19 cellular contexts compared by ENCODE assay signal in genomic region chr7:6162650-6163366, GRCh38. TPM values are rescaled to one million over a fixed set of nuclear protein-coding genes. Genes with fewer than 3 reads are reported as not detected.
DNase-seq lines count a peak whose midpoint lies in the region; ATAC-seq and TF ChIP-seq lines count a peak whose summit lies in the region.
"Had no signal": no experiment of that assay in that cellular context is flagged by ENCODE, and none has a peak within 500 bp of the region (broad histone marks: within the 10 kb centered on the region; RNA-seq: fewer than 3 reads in every experiment).

No MANE protein-coding gene starts in this region.

- H3K9me3 ChIP-seq in left ventricle myocardium inferior (replicated peaks) (no peaks in the 10 kb centered on the region), parathyroid adenoma (ENCODE audit: control insufficient read depth, low read length) (no peaks in the 10 kb centered on the region), aorta (ENCODE audit: control insufficient read depth, low read length) (no peaks in the 10 kb centered on the region)
- H3K9me3 ChIP-seq: colonic mucosa, uterus had no signal

- no peaks in the 10 kb centered on the region for H3K9me3 Mint-ChIP-seq in T-cell
- H3K9me3 Mint-ChIP-seq: activated CD4-positive, alpha-beta memory T cell treated with anti-CD3 and anti-CD28 coated beads, Interleukin-2, amount 10 ng/mL, durations not matched to agents 7 days and 5 days; activated T-helper 1 cell treated with anti-CD3 and anti-CD28 coated beads, Interleukin-12 subunit alpha, Interleukin-12 subunit beta, Interleukin-2, Interleukin-4 antibody, amounts not matched to agents 30 ng/mL and 10 ng/mL and 1 ng/mL, durations not matched to agents 14 hours and 24 hours and 36 hours; CD8-positive, alpha-beta memory T cell had no signal

- CTCF ChIA-PET in T-cell (lab: Charles Lee): no interaction called here

- intact Hi-C loops in left ventricle myocardium inferior (cut with micrococcal nuclease) (loop anchor here (5.0 kb wide), 1 partner anchor 159 kb away; no protein-coding TSS in a partner anchor), left ventricle myocardium superior (cut with micrococcal nuclease) (loop anchor here (5.0 kb wide), 1 partner anchor 159 kb away; no protein-coding TSS in a partner anchor), dorsolateral prefrontal cortex (cut with DNase I) (loop anchor here in 1 of 2 donors (5.0 kb wide), 2 partner anchors 109 to 269 kb away; partner anchors contain the start of gene CYTH3), aorta (cut with DNase I) (loop anchor here (1.0 to 5.0 kb wide), 3 partner anchors 108 to 160 kb away; partner anchors contain the start of gene CYTH3 (in 1 of the 2))

- H3K4me1 ChIP-seq in left ventricle myocardium inferior (peaks cover 86% of the 10 kb centered on the region), parathyroid adenoma (no peaks in the 10 kb centered on the region), aorta (ENCODE audit: control insufficient read depth in 1 of 2, insufficient read depth in 2 of 2, low read length in 2 of 2) (no peaks in the 10 kb centered on the region)
- H3K4me1 ChIP-seq: colonic mucosa, uterus had no signal

- TF ChIP-seq CTCF in left ventricle myocardium inferior (IDR thresholded peaks at IDR 0.05; ENCODE audit: borderline replicate concordance) (no peak), dorsolateral prefrontal cortex (IDR thresholded peaks at IDR 0.05 in 54 of 56, conservative IDR thresholded peaks at IDR 0.05 in 2 of 56; ENCODE audit: low read depth in 1 of 56, partially characterized antibody in 56 of 56) (no peak), parathyroid adenoma (IDR thresholded peaks at IDR 0.05) (no peak)

- H3K36me3 Mint-ChIP-seq in T-cell: peaks cover 20% of the 10 kb centered on the region

- no peak for DNase-seq in left ventricle myocardium inferior
- DNase-seq in left ventricle myocardium superior: no peak
- DNase-seq in dorsolateral prefrontal cortex: no peak
- no peak for DNase-seq in aorta
- DNase-seq in T-cell: no peak
- no peak for DNase-seq in COLO829 (ENCODE audit: low spot score)
- DNase-seq: activated CD4-positive, alpha-beta memory T cell treated with anti-CD3 and anti-CD28 coated beads, Interleukin-2, amount 10 ng/mL, durations not matched to agents 7 days and 5 days; amniotic stem cell; CD8-positive, alpha-beta memory T cell; colonic mucosa; NCI-H2029 treated with DMSO at 0.1 percent for 48 hours; NCI-H510A treated with DMSO at 0.1 percent for 48 hours; nucleus accumbens; PC-3; small intestine had no signal

- no peak overlapping the region for H2AFZ ChIP-seq in parathyroid adenoma

- H3K36me3 ChIP-seq in left ventricle myocardium inferior (peaks cover 56% of the 10 kb centered on the region), parathyroid adenoma (ENCODE audit: control insufficient read depth, insufficient read depth, low read length) (no peaks in the 10 kb centered on the region), aorta (ENCODE audit: control insufficient read depth in 1 of 2, insufficient read depth in 2 of 2, low read length in 1 of 2) (no peaks in the 10 kb centered on the region)
- H3K36me3 ChIP-seq: colonic mucosa, uterus had no signal

- peak overlapping the region; percentile 87 for H3K27ac ChIP-seq in left ventricle myocardium inferior (replicated peaks)
- H3K27ac ChIP-seq in dorsolateral prefrontal cortex: peak overlapping the region in 40 of 59 donors; percentile 1 to 86 (median 38)
- peak overlapping the region; percentile 29 for H3K27ac ChIP-seq in parathyroid adenoma
- peak overlapping the region; percentile 43 to 89 for H3K27ac ChIP-seq in aorta (ENCODE audit: low read depth in 1 of 2, low read length in 2 of 2)
- H3K27ac ChIP-seq: colonic mucosa had no signal

- H3K4me1 Mint-ChIP-seq in T-cell: peaks cover 2 to 11% (median 5%) of the 10 kb centered on the region in 3 donors

- H3K27me3 ChIP-seq in left ventricle myocardium inferior (ENCODE audit: low read depth) (no peaks in the 10 kb centered on the region), dorsolateral prefrontal cortex (no peaks in the 10 kb centered on the region), parathyroid adenoma (ENCODE audit: control insufficient read depth, insufficient read depth, low read length) (no peaks in the 10 kb centered on the region), aorta (ENCODE audit: control insufficient read depth in 1 of 2, insufficient read depth in 2 of 2, low read length in 1 of 2) (no peaks in the 10 kb centered on the region)
- H3K27me3 ChIP-seq: colonic mucosa, uterus had no signal

- H3K4me2 ChIP-seq in parathyroid adenoma (ENCODE audit: low read length): no peak overlapping the region

- 66 to 69% methylated on average over 18 of the region's 18 CpGs for WGBS in aorta, 2 donors

- POLR2A ChIA-PET in T-cell (lab: Charles Lee): interaction anchor here in 1 of 2 donors (0.6 kb wide), 1 partner anchor 1503 kb away, joined by 3 read pairs; no protein-coding TSS in a partner anchor

- H3K27me3 Mint-ChIP-seq in T-cell: no peaks in the 10 kb centered on the region
- H3K27me3 Mint-ChIP-seq: activated CD4-positive, alpha-beta memory T cell treated with anti-CD3 and anti-CD28 coated beads, Interleukin-2, amount 10 ng/mL, durations not matched to agents 7 days and 5 days; CD8-positive, alpha-beta memory T cell had no signal

- no peak overlapping the region for H3K4me3 Mint-ChIP-seq in T-cell
- H3K4me3 Mint-ChIP-seq: activated CD4-positive, alpha-beta memory T cell treated with anti-CD3 and anti-CD28 coated beads, Interleukin-2, amount 10 ng/mL, durations not matched to agents 7 days and 5 days; activated T-helper 1 cell treated with anti-CD3 and anti-CD28 coated beads, Interleukin-12 subunit alpha, Interleukin-12 subunit beta, Interleukin-2, Interleukin-4 antibody, amounts not matched to agents 30 ng/mL and 10 ng/mL and 1 ng/mL, durations not matched to agents 14 hours and 24 hours and 36 hours; CD8-positive, alpha-beta memory T cell had no signal

- H3K4me3 ChIP-seq in left ventricle myocardium inferior (peak overlapping the region; percentile 7), dorsolateral prefrontal cortex (no peak overlapping the region), parathyroid adenoma (ENCODE audit: low read depth, low read length) (no peak overlapping the region), aorta (ENCODE audit: low read length in 2 of 2) (no peak overlapping the region)
- H3K4me3 ChIP-seq: colonic mucosa, uterus had no signal

- H3K9ac ChIP-seq in parathyroid adenoma: no peak overlapping the region

- H3K79me2 ChIP-seq in parathyroid adenoma: no peaks in the 10 kb centered on the region

- no peak overlapping the region for H3K27ac Mint-ChIP-seq in T-cell
- H3K27ac Mint-ChIP-seq: activated CD4-positive, alpha-beta memory T cell treated with anti-CD3 and anti-CD28 coated beads, Interleukin-2, amount 10 ng/mL, durations not matched to agents 7 days and 5 days; activated T-helper 1 cell treated with anti-CD3 and anti-CD28 coated beads, Interleukin-12 subunit alpha, Interleukin-12 subunit beta, Interleukin-2, Interleukin-4 antibody, amounts not matched to agents 30 ng/mL and 10 ng/mL and 1 ng/mL, durations not matched to agents 14 hours and 24 hours and 36 hours had no signal

- ATAC-seq in left ventricle myocardium superior: no peak
- ATAC-seq in aorta (ENCODE audit: low FRiP score): no peak
- ATAC-seq in T-cell (replicated peaks in 1 of 4): no peak
- no peak for ATAC-seq in HG02571 (IDR thresholded peaks at IDR 0.05; ENCODE audit: unreplicated experiment)
- ATAC-seq: PC-3 had no signal

RNA-seq across cellular contexts. Expression of gene USP42, which starts 58.1 kb away (rescaled TPM):
- total RNA-seq in left ventricle myocardium inferior: 4.0 TPM
- 5.2 TPM for total RNA-seq in left ventricle myocardium superior
- total RNA-seq in dorsolateral prefrontal cortex: 10 to 100 TPM; 10.8 to 20.1 (median 14.7) TPM
- 10 to 100 TPM; 11.3 to 12.6 TPM for total RNA-seq in aorta
- 1 to 10 TPM; 2.4 to 4.6 TPM for polyA plus RNA-seq in aorta
- total RNA-seq in T-cell: 10 to 100 TPM; 16.3 to 29.6 (median 18.8) TPM

Comparison
In these comparisons a context has a peak if more than half of its experiments do, and no peak if none do; other contexts are left out.
1. H3K27ac ChIP-seq: peak in every context shown above with its lines; median percentile 87 in left ventricle myocardium inferior; 66 in aorta; 38 in dorsolateral prefrontal cortex; 29 in parathyroid adenoma.